Comparison of ENCODE assay signal across 10 cellular contexts in genomic region chr1:204726478-204726877, GRCh38. TPM values are rescaled to one million over a fixed set of nuclear protein-coding genes. Genes with fewer than 3 reads are reported as not detected.
A peak's percentile ranks its signal among the peaks of the same experiment; 100 is the strongest.
DNase-seq lines count a peak whose midpoint lies in the region; ATAC-seq lines count a peak whose summit lies in the region.
"Had no signal": no experiment of that assay in that cellular context is flagged by ENCODE, and none has a peak within 500 bp of the region (broad histone marks: within the 10 kb centered on the region; RNA-seq: fewer than 3 reads in every experiment).

No MANE protein-coding gene starts in this region.

- peak; percentile 81 for DNase-seq in A172 (ENCODE audit: low spot score)
- DNase-seq in SHP77 (lab: John Stamatoyannopoulos, UW) = peak; percentile 18 to 24
- peak; percentile 82 for DNase-seq in glomerular visceral epithelial cell (ENCODE audit: extremely low spot score)
- no peak for DNase-seq in activated CD4-positive, CD25-positive, alpha-beta regulatory T cell treated with anti-CD3 and anti-CD28 coated beads, Interleukin-2, amount 50 U/mL, for 72 hours
- no peak for DNase-seq in NCI-H2227 treated with DMSO at 0.1 percent for 48 hours (lab: John Stamatoyannopoulos, UW)
- DNase-seq in NCI-H128 (lab: John Stamatoyannopoulos, UW; ENCODE audit: unreplicated experiment) = no peak
- DNase-seq: NK-92 treated with Interleukin-12 subunit alpha and Interleukin-12 subunit beta, amount 100 ng/mL, for 24 hours; T1000 had no signal

- ATAC-seq in GM18511 (IDR thresholded peaks at IDR 0.05; ENCODE audit: unreplicated experiment) (peak; percentile 48), GM21423 (IDR thresholded peaks at IDR 0.05; ENCODE audit: unreplicated experiment) (no peak)

RNA-seq across cellular contexts. Expression of gene LRRN2, which starts 40.9 kb away (rescaled TPM):
- total RNA-seq in A172 (2014; rRNA removed; shearing (Covaris generic)) = 2.3 and 2.4 TPM in 2 replicates

Comparison
In these comparisons a context has a peak if more than half of its experiments do, and no peak if none do; other contexts are left out.
1. DNase-seq: peak in A172 (single experiment), SHP77 (2 of 2) and glomerular visceral epithelial cell (single experiment); none in activated CD4-positive, CD25-positive, alpha-beta regulatory T cell treated with anti-CD3 and anti-CD28 coated beads, Interleukin-2, amount 50 U/mL, for 72 hours (single experiment), NCI-H2227 treated with DMSO at 0.1 percent for 48 hours (single experiment) and NCI-H128 (single experiment).